ENCODE assay signal across 1 cellular context in the genomic region with DNA sequence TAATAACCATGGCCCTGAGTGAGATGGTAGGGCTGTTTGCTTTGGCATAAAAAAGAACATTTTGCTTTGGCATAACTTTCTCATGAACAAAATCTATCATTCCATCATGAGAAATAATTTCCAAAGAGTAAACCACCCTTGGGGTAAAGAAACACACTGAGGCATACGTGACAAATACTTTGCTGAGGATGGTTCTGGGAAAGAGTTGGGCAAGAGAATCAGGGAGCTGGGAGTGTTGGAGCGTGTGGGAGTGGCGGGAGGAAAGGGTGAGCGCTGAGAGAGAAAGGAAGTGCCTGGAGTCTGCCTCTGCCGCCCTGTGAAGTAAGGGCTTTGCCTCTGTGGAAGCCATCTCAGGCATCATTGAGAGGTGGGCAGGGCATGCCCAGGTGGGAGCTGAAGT.
TF ChIP-seq lines count a peak whose summit lies in the region.

No MANE protein-coding gene starts in this region.

TF ChIP-seq in IMR-90, 13 proteins besides CTCF, POLR2A, EP300 and RAD21:
- no peak for TF ChIP-seq RFX5 (IDR thresholded peaks at IDR 0.05; ENCODE audit: low read depth, low read length)
- TF ChIP-seq RCOR1 (IDR thresholded peaks at IDR 0.05; ENCODE audit: insufficient replicate concordance, low read length): no peak
- no peak for TF ChIP-seq MAZ (IDR thresholded peaks at IDR 0.05; ENCODE audit: borderline replicate concordance, low read depth, low read length)
- TF ChIP-seq NFE2L2 (IDR thresholded peaks at IDR 0.05; ENCODE audit: low read depth, low read length): no peak
- TF ChIP-seq SMC3 (IDR thresholded peaks at IDR 0.05; ENCODE audit: low read depth, low read length): no peak
- TF ChIP-seq CHD1 (IDR thresholded peaks at IDR 0.05; ENCODE audit: low read depth, low read length): no peak
- TF ChIP-seq MAFK (IDR thresholded peaks at IDR 0.05; ENCODE audit: low read depth, low read length): no peak
- no peak for TF ChIP-seq FOS (IDR thresholded peaks at IDR 0.05; ENCODE audit: low read depth, low read length)
- TF ChIP-seq BHLHE40 (IDR thresholded peaks at IDR 0.05; ENCODE audit: low read depth, low read length): no peak
- no peak for TF ChIP-seq CEBPB (IDR thresholded peaks at IDR 0.05; ENCODE audit: low read depth, low read length)
- TF ChIP-seq MXI1 (IDR thresholded peaks at IDR 0.05; ENCODE audit: borderline replicate concordance, low read depth, low read length): no peak
- TF ChIP-seq, protein P1, sequence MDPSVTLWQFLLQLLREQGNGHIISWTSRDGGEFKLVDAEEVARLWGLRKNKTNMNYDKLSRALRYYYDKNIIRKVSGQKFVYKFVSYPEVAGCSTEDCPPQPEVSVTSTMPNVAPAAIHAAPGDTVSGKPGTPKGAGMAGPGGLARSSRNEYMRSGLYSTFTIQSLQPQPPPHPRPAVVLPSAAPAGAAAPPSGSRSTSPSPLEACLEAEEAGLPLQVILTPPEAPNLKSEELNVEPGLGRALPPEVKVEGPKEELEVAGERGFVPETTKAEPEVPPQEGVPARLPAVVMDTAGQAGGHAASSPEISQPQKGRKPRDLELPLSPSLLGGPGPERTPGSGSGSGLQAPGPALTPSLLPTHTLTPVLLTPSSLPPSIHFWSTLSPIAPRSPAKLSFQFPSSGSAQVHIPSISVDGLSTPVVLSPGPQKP (IDR thresholded peaks at IDR 0.05; ENCODE audit: borderline replicate concordance, low read depth, low read length): no peak
- TF ChIP-seq, protein P2, sequence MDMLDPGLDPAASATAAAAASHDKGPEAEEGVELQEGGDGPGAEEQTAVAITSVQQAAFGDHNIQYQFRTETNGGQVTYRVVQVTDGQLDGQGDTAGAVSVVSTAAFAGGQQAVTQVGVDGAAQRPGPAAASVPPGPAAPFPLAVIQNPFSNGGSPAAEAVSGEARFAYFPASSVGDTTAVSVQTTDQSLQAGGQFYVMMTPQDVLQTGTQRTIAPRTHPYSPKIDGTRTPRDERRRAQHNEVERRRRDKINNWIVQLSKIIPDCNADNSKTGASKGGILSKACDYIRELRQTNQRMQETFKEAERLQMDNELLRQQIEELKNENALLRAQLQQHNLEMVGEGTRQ (IDR thresholded peaks at IDR 0.05; ENCODE audit: low read depth, low read length): no peak
TF ChIP-seq in IMR-90: peak in this region for 0.
